In genomic region chr7:42154168-42154567, GRCh38 we compare ENCODE assay signal across 23 cellular contexts.
DNase-seq lines count a peak whose midpoint lies in the region; ATAC-seq and TF ChIP-seq lines count a peak whose summit lies in the region.
"Had no signal": no experiment of that assay in that cellular context is flagged by ENCODE, and none has a peak within 500 bp of the region (broad histone marks: within the 10 kb centered on the region; RNA-seq: fewer than 3 reads in every experiment).

No MANE protein-coding gene starts in this region.

- H3K27me3 Mint-ChIP-seq in nephron (ENCODE audit: low read depth) (no peaks in the 10 kb centered on the region), progenitor cell of endocrine pancreas (no peaks in the 10 kb centered on the region), immature natural killer cell (ENCODE audit: low read depth in 3 of 3) (peaks cover 2 to 5% (median 2%) of the 10 kb centered on the region in 3 donors)
- H3K27me3 Mint-ChIP-seq: CD4-positive, alpha-beta T cell had no signal

- 52% methylated on average over 9 of the region's 9 CpGs for WGBS in hepatocyte (ENCODE audit: low lambda C conversion rate, missing lambda C conversion rate)

- H3K27me3 ChIP-seq in hepatocyte = no peaks in the 10 kb centered on the region
- H3K27me3 ChIP-seq: BLaER1 treated with 17β-estradiol and CSF1 and Interleukin-3, amounts not matched to agents 10 nM and 100 nM; MG63 had no signal

- no peaks in the 10 kb centered on the region for H3K9me2 ChIP-seq in hepatocyte (replicated peaks; ENCODE audit: insufficient read depth)

- H3K4me3 Mint-ChIP-seq in nephron (peak overlapping the region; percentile 1 to 32 (median 8)), progenitor cell of endocrine pancreas (ENCODE audit: low read depth) (peak overlapping the region; percentile 22), immature natural killer cell (no peak overlapping the region)
- H3K4me3 Mint-ChIP-seq: CD4-positive, alpha-beta T cell had no signal

- no peaks in the 10 kb centered on the region for H3K9me3 ChIP-seq in hepatocyte (ENCODE audit: low read depth)
- H3K9me3 ChIP-seq: A549; BLaER1 treated with 17β-estradiol and CSF1 and Interleukin-3, amounts not matched to agents 10 nM and 100 nM; MG63 had no signal

- no peak for ATAC-seq in HG03378 (IDR thresholded peaks at IDR 0.05; ENCODE audit: unreplicated experiment)
- ATAC-seq: A549, HCT116 had no signal

- H3K4me1 Mint-ChIP-seq in nephron = peaks cover 32% of the 10 kb centered on the region
- H3K4me1 Mint-ChIP-seq in progenitor cell of endocrine pancreas (ENCODE audit: low read depth) = peaks cover 36% of the 10 kb centered on the region
- peaks cover 0 to 15% of the 10 kb centered on the region in 2 donors for H3K4me1 Mint-ChIP-seq in immature natural killer cell

- H4K20me1 ChIP-seq in hepatocyte (ENCODE audit: insufficient read depth, poor library complexity, severe bottlenecking) = peaks cover 3% of the 10 kb centered on the region
- H4K20me1 ChIP-seq: BLaER1 treated with 17β-estradiol and CSF1 and Interleukin-3, amounts not matched to agents 10 nM and 100 nM had no signal

- H3K36me3 Mint-ChIP-seq in nephron (ENCODE audit: low read depth) = no peaks in the 10 kb centered on the region
- no peaks in the 10 kb centered on the region for H3K36me3 Mint-ChIP-seq in progenitor cell of endocrine pancreas (ENCODE audit: insufficient read depth)
- H3K36me3 Mint-ChIP-seq in immature natural killer cell = no peaks in the 10 kb centered on the region

- peak overlapping the region; percentile 77 for H3K27ac ChIP-seq in VCaP
- no peak overlapping the region for H3K27ac ChIP-seq in hepatocyte
- H3K27ac ChIP-seq: A549; BLaER1 treated with 17β-estradiol and CSF1 and Interleukin-3, amounts not matched to agents 10 nM and 100 nM; SK-N-MC had no signal

- H3K9me3 Mint-ChIP-seq in nephron (no peaks in the 10 kb centered on the region), progenitor cell of endocrine pancreas (ENCODE audit: low read depth) (no peaks in the 10 kb centered on the region), immature natural killer cell (peaks cover 0 to 2% (median 0%) of the 10 kb centered on the region in 6 donors)
- H3K9me3 Mint-ChIP-seq: CD4-positive, alpha-beta T cell had no signal

- no peak overlapping the region for H3K4me3 ChIP-seq in hepatocyte
- H3K4me3 ChIP-seq: A549; BLaER1 treated with 17β-estradiol and CSF1 and Interleukin-3, amounts not matched to agents 10 nM and 100 nM; MG63; SK-N-MC had no signal

- H2AFZ ChIP-seq in hepatocyte = no peak overlapping the region

- peaks cover 22% of the 10 kb centered on the region for H3K79me2 ChIP-seq in hepatocyte

- H3K4me1 ChIP-seq in hepatocyte (ENCODE audit: insufficient read depth) = peaks cover 47% of the 10 kb centered on the region
- H3K4me1 ChIP-seq: A549 had no signal

- H3K4me2 ChIP-seq in hepatocyte = peak overlapping the region; percentile 28
- H3K4me2 ChIP-seq: A549; BLaER1 treated with 17β-estradiol and CSF1 and Interleukin-3, amounts not matched to agents 10 nM and 100 nM had no signal

- H3K27ac Mint-ChIP-seq in nephron (peak overlapping the region in 1 of 3 experiments; percentile 73), progenitor cell of endocrine pancreas (peak overlapping the region; percentile 59), immature natural killer cell (no peak overlapping the region)
- H3K27ac Mint-ChIP-seq: CD4-positive, alpha-beta T cell had no signal

- TF ChIP-seq CTCF in VCaP (conservative IDR thresholded peaks at IDR 0.05) (no peak), hepatocyte (IDR thresholded peaks at IDR 0.05; ENCODE audit: poor library complexity) (no peak), nephron (IDR thresholded peaks at IDR 0.05; ENCODE audit: unreplicated experiment in 3 of 3) (no peak), progenitor cell of endocrine pancreas (IDR thresholded peaks at IDR 0.05; ENCODE audit: unreplicated experiment) (no peak)

- no peak for DNase-seq in hepatocyte (ENCODE audit: low spot score)
- no peak for DNase-seq in progenitor cell of endocrine pancreas (ENCODE audit: low spot score, unreplicated experiment)
- no peak for DNase-seq in immature natural killer cell
- no peak for DNase-seq in DMS153 treated with DMSO at 0.1 percent for 48 hours (lab: John Stamatoyannopoulos, UW; ENCODE audit: unreplicated experiment)
- DNase-seq: AML-193; CD4-positive, alpha-beta T cell; GOT3; KBM-7; MG63; NCI-H1105 treated with DMSO at 0.1 percent for 48 hours; NCI-H146; NCI-H1930; NCI-H2107; NCI-H524; NCI-H774; SIG-M5 had no signal

- no peaks in the 10 kb centered on the region for H3K36me3 ChIP-seq in hepatocyte (replicated peaks; ENCODE audit: insufficient read depth, low read depth)
- H3K36me3 ChIP-seq: MG63 had no signal

Comparison
In these comparisons a context has a peak if more than half of its experiments do, and no peak if none do; other contexts are left out.
1. H3K4me3 Mint-ChIP-seq: peak in nephron (3 of 3) and progenitor cell of endocrine pancreas (single experiment); none in immature natural killer cell (0 of 5).